In the genomic region with DNA sequence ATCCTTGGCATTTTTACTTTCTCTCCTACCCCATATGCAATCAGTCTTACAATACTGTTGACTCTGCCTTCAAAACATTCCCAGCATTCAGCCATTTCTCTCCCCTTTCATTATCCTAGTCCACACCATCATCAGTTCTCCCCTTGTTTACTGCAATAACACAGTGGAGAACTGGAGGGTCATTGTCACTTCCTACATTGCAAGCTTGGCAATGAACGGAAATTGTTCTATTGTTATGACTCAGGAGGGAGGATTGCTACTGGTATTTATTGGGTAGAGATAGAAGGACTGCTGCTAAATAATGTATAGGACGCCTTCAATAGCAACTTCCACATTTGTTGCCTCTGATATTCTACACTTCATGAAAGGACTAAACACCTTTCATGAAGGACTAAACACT, we compare ENCODE assay signal across 1 cellular context.
TF ChIP-seq lines count a peak whose summit lies in the region.

No MANE protein-coding gene starts in this region.

TF ChIP-seq in endothelial cell of umbilical vein, 7 proteins besides CTCF, POLR2A, EP300 and RAD21 (continued from another document):
- TF ChIP-seq MYC (IDR thresholded peaks at IDR 0.05; ENCODE audit: low read depth, low read length) = no peak
